In the genomic region with DNA sequence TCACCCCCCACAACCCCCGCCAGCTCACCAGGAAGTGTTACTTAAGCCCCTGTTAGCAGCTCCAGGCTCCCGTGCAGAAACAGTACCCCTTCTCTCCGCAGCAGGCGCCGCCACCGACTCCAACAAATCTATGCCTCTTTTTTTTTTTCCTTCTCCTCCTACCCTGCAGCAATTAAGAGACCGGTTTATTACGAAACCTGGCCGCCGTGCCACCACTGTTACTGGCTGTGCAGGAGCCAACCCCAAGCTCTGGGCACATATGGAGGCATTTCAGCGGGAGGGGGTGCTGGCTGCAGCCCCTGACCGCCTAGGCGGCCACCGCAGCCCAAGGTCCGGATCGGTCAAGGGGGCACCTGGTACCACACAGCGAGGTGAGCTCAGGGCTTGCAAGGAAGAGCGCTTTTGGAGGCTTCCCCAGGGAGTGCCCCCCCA, we compare ENCODE assay signal across 8 cellular contexts. TPM values are rescaled to one million over a fixed set of nuclear protein-coding genes. Genes with fewer than 3 reads are reported as not detected.
DNase-seq lines count a peak whose midpoint lies in the region; ATAC-seq and TF ChIP-seq lines count a peak whose summit lies in the region.

No MANE protein-coding gene starts in this region.

- H3K27ac Mint-ChIP-seq in activated naive CD8-positive, alpha-beta T cell, result peak overlapping the region; percentile 89

- POLR2A ChIA-PET in OCI-LY7 (lab: Charles Lee), result interaction anchor here (1.2 to 3.7 kb wide), 3 partner anchors 15 to 141 kb away, joined by 4 to 72 read pairs (median 51); no protein-coding TSS in a partner anchor

- H3K4me3 Mint-ChIP-seq in activated naive CD8-positive, alpha-beta T cell, result peak overlapping the region; percentile 99

- WGBS in heart right ventricle, 2 donors, result 7% methylated on average over 18 of the region's 18 CpGs

- TF ChIP-seq CTCF in OCI-LY7 (conservative IDR thresholded peaks at IDR 0.05; ENCODE audit: low read length) (peak; percentile 57), heart right ventricle (IDR thresholded peaks at IDR 0.05) (peak in 4 of 9 donors; percentile 13 to 34 (median 18))

- peaks cover 23% of the 10 kb centered on the region for H3K4me1 Mint-ChIP-seq in activated naive CD8-positive, alpha-beta T cell (ENCODE audit: low read depth)

- H3K9me3 ChIP-seq in OCI-LY7 (ENCODE audit: low read length) (no peaks in the 10 kb centered on the region), heart right ventricle (peaks cover 0 to 18% (median 5%) of the 10 kb centered on the region in 11 donors)

- no peaks in the 10 kb centered on the region for H3K27me3 Mint-ChIP-seq in activated naive CD8-positive, alpha-beta T cell

- H3K4me1 ChIP-seq in OCI-LY7 (ENCODE audit: insufficient read depth, low read length, poor library complexity, severe bottlenecking) (peaks cover 40% of the 10 kb centered on the region), heart right ventricle (peaks cover 9 to 50% (median 37%) of the 10 kb centered on the region in 9 donors)

- peak overlapping the region; percentile 76 for H3K4me2 ChIP-seq in OCI-LY7 (ENCODE audit: low read length)

- H3K36me3 ChIP-seq in OCI-LY7 (ENCODE audit: insufficient read depth, low read length) (peaks cover 17% of the 10 kb centered on the region), heart right ventricle (peaks cover 0 to 15% (median 0%) of the 10 kb centered on the region in 9 donors)

- no TSS peak for BruUV-seq in OCI-LY7 (replicated peaks; lab: Mats Ljungman, UMichigan)

- DNase-seq in NCI-H446 treated with DMSO at 0.1 percent for 48 hours (lab: John Stamatoyannopoulos, UW) (peak; percentile 23), NCI-H446 (lab: John Stamatoyannopoulos, UW) (no peak), OCI-LY7 (ENCODE audit: low spot score) (peak; percentile 77), heart right ventricle (peak; percentile 39 to 53), posterior cingulate gyrus (peak in 7 of 10 donors; percentile 32 to 90 (median 49))

- H3K27ac ChIP-seq in OCI-LY7 (ENCODE audit: low read depth, low read length, poor library complexity, severe bottlenecking), result peak overlapping the region; percentile 91
- H3K27ac ChIP-seq in heart right ventricle, result peak overlapping the region; percentile 70 to 98 (median 93)

- H2AFZ ChIP-seq in OCI-LY7 (ENCODE audit: low read length), result no peak overlapping the region

- H3K4me3 ChIP-seq in OCI-LY7 (ENCODE audit: low read depth, low read length, poor library complexity, severe bottlenecking) (peak overlapping the region; percentile 97), heart right ventricle (peak overlapping the region; percentile 73 to 99 (median 87))

- peak in 6 of 8 donors; percentile 0 to 3 (median 1) for ATAC-seq in heart right ventricle
- ATAC-seq in HG03280 (IDR thresholded peaks at IDR 0.05; ENCODE audit: unreplicated experiment), result no peak
- ATAC-seq in HG02571 (IDR thresholded peaks at IDR 0.05; ENCODE audit: unreplicated experiment), result no peak

- H3K9me2 ChIP-seq in OCI-LY7 (ENCODE audit: insufficient read depth, low read length), result no peaks in the 10 kb centered on the region

- H4K20me1 ChIP-seq in OCI-LY7 (ENCODE audit: insufficient read depth, low read length), result 0 out of 2 replicates have a peak, but pooled peaks cover 4% of the 10 kb centered on the region

- H3K36me3 Mint-ChIP-seq in activated naive CD8-positive, alpha-beta T cell, result peaks cover 9% of the 10 kb centered on the region

- peaks cover 29% of the 10 kb centered on the region for H3K79me2 ChIP-seq in OCI-LY7 (ENCODE audit: insufficient read depth, low read depth, low read length)

- peaks cover 4% of the 10 kb centered on the region for H3K9me3 Mint-ChIP-seq in activated naive CD8-positive, alpha-beta T cell (ENCODE audit: low read depth)

- intact Hi-C loops in OCI-LY7 (cut with micrococcal nuclease; ENCODE audit: unreplicated experiment) (loop anchor here (5.0 to 10.0 kb wide), 2 partner anchors 84 to 266 kb away; a partner anchor contains a TSS), heart right ventricle (cut with DNase I) (loop anchor here in 5 of 10 donors (2.0 to 10.0 kb wide), 4 partner anchors 16 to 136 kb away; no protein-coding TSS in a partner anchor), posterior cingulate gyrus (cut with DNase I) (loop anchor here (5.0 kb wide), 1 partner anchor 64 kb away; no protein-coding TSS in a partner anchor)

- CTCF ChIA-PET in OCI-LY7 (lab: Charles Lee; ENCODE audit: unreplicated experiment), result interaction anchor here (2.4 kb wide), 1 partner anchor 132 kb away, joined by 38 read pairs; no protein-coding TSS in a partner anchor

- no peaks in the 10 kb centered on the region for H3K27me3 ChIP-seq in heart right ventricle

RNA-seq across cellular contexts. Expression of a gene that starts 2.4 kb away (rescaled TPM):
- total RNA-seq in OCI-LY7 (2014; rRNA removed; shearing (Covaris generic)), result 98.4 and 102 TPM in 2 replicates
- total RNA-seq in OCI-LY7 (2022), result 36.5 and 40.5 TPM in 2 replicates
- 100 to 1,000 TPM in 2 of 10 donors, 10 to 100 TPM in 8; 19.6 to 297 (median 31.3) TPM for total RNA-seq in heart right ventricle
- 10 to 100 TPM; 81.4 to 95.2 TPM for polyA plus RNA-seq in heart right ventricle

RNA-seq across cellular contexts. Expression of a gene that starts 21.6 kb away (rescaled TPM):
- total RNA-seq in OCI-LY7 (2014; rRNA removed; shearing (Covaris generic)), result 141 and 150 TPM in 2 replicates
- total RNA-seq in OCI-LY7 (2022), result 113 and 117 TPM in 2 replicates
- total RNA-seq in heart right ventricle, result 10 to 100 TPM in 6 of 10 donors, 1 to 10 TPM in 4; 7.5 to 21.2 (median 10.1) TPM
- 10 to 100 TPM in 1 of 2 donors, 1 to 10 TPM in 1; 9.1 to 18.8 TPM for polyA plus RNA-seq in heart right ventricle

RNA-seq across cellular contexts. Expression of a gene that starts 51.0 kb away (rescaled TPM):
- total RNA-seq in OCI-LY7 (2014; rRNA removed; shearing (Covaris generic)), result 55.4 and 60.0 TPM in 2 replicates
- total RNA-seq in OCI-LY7 (2022) (95.3 and 120 TPM in 2 replicates), heart right ventricle (10 to 100 TPM; 54.2 to 94.2 (median 64.9) TPM)
- 100 to 1,000 TPM in 1 of 2 donors, 10 to 100 TPM in 1; 79.6 to 116 TPM for polyA plus RNA-seq in heart right ventricle

Comparison
In these comparisons a context has a peak if more than half of its experiments do, and no peak if none do; other contexts are left out.
1. DNase-seq: peak in NCI-H446 treated with DMSO at 0.1 percent for 48 hours (single experiment), OCI-LY7 (single experiment), heart right ventricle (2 of 2) and posterior cingulate gyrus (7 of 10); none in NCI-H446 (0 of 2).
2. ATAC-seq: peak in heart right ventricle (6 of 8); none in HG03280 (single experiment) and HG02571 (single experiment).
3. RNA of a gene that starts 21.6 kb away (total RNA-seq): 113 to 150 TPM in OCI-LY7; 7.5 to 21.2 TPM in heart right ventricle; every median in the first group is over 4 times any median in the second.